1 cellular context compared by ENCODE assay signal in genomic region chr20:21862958-21863357, GRCh38.
TF ChIP-seq lines count a peak whose summit lies in the region.

No MANE protein-coding gene starts in this region.

TF ChIP-seq in H1, 55 proteins besides CTCF, POLR2A, EP300 and RAD21:
- TF ChIP-seq TEAD4 (IDR thresholded peaks at IDR 0.05; ENCODE audit: low read depth, low read length) = no peak
- no peak for TF ChIP-seq TAF7 (optimal IDR thresholded peaks at IDR 0.05; ENCODE audit: borderline replicate concordance, low read depth, low read length)
- no peak for TF ChIP-seq GABPA (IDR thresholded peaks at IDR 0.05; ENCODE audit: borderline replicate concordance, insufficient read depth, low read length)
- TF ChIP-seq JUN (IDR thresholded peaks at IDR 0.05; ENCODE audit: low read depth, low read length) = no peak
- no peak for TF ChIP-seq KDM4A (IDR thresholded peaks at IDR 0.05; ENCODE audit: low read depth, low read length, severe bottlenecking)
- TF ChIP-seq ATF3 (IDR thresholded peaks at IDR 0.05; ENCODE audit: insufficient read depth, low read depth, low read length) = no peak
- TF ChIP-seq PHF8 (conservative IDR thresholded peaks at IDR 0.05; ENCODE audit: low read depth, low read length) = no peak
- no peak for TF ChIP-seq SP1 (IDR thresholded peaks at IDR 0.05; ENCODE audit: low read depth, low read length)
- no peak for TF ChIP-seq TAF1 (IDR thresholded peaks at IDR 0.05; ENCODE audit: low read depth, low read length)
- no peak for TF ChIP-seq RFX5 (IDR thresholded peaks at IDR 0.05; ENCODE audit: borderline replicate concordance, low read depth, low read length)
- TF ChIP-seq JUND (IDR thresholded peaks at IDR 0.05; ENCODE audit: low read length) = no peak
- no peak for TF ChIP-seq HDAC2 (IDR thresholded peaks at IDR 0.05; ENCODE audit: borderline replicate concordance in 1 of 2, low read depth in 2 of 2, low read length in 2 of 2)
- TF ChIP-seq HDAC6 (IDR thresholded peaks at IDR 0.05; ENCODE audit: low read depth, low read length) = no peak
- TF ChIP-seq POLR2AphosphoS5 (IDR thresholded peaks at IDR 0.05; ENCODE audit: low read depth, low read length) = no peak
- TF ChIP-seq CREB1 (IDR thresholded peaks at IDR 0.05) = no peak
- TF ChIP-seq SP4 (IDR thresholded peaks at IDR 0.05; ENCODE audit: low read length) = no peak
- no peak for TF ChIP-seq SRF (IDR thresholded peaks at IDR 0.05; ENCODE audit: low read depth, low read length)
- no peak for TF ChIP-seq GTF2F1 (IDR thresholded peaks at IDR 0.05; ENCODE audit: borderline replicate concordance, low read depth, low read length)
